In the genomic region with DNA sequence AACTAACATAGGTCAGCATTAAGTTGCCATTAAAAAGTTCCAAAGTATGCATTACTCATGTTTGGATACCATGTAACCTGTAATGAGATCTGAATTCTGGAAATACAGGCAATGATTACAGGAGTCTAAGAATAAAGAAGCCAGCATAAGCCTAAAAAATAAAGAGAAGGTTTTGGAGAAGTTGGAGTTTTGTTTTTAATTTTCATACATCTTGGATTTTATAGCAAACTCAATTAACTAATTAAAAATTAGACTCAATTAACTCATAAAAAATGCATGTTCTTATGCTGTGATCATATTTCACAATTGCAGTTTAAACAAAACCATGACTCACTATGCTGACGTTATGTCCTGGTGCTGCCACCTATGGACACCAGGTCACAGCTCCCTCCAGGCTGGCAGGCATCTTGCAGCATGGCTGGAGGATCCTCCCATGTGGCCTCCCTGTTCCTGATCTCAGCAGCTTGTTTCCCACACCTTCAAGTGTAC, we compare ENCODE assay signal across 8 cellular contexts.
DNase-seq lines count a peak whose midpoint lies in the region; ATAC-seq and TF ChIP-seq lines count a peak whose summit lies in the region.

No MANE protein-coding gene starts in this region.

- H3K27me3 ChIP-seq in cardiac muscle cell (no peaks in the 10 kb centered on the region), spleen (replicated peaks in 1 of 7) (no peaks in the 10 kb centered on the region)

- ATAC-seq in stimulated activated naive CD8-positive, alpha-beta T cell treated with anti-CD3 and anti-CD28 coated beads, Interleukin-15, Interleukin-2, amounts not matched to agents 100 U/mL and 50 U/mL, for 24 hours, result peak; percentile 69
- no peak for ATAC-seq in HG02571 (IDR thresholded peaks at IDR 0.05; ENCODE audit: unreplicated experiment)

- TF ChIP-seq CTCF in cardiac muscle cell (IDR thresholded peaks at IDR 0.05; ENCODE audit: low read depth, low read length) (peak; percentile 39), spleen (IDR thresholded peaks at IDR 0.05 in 8 of 11, conservative IDR thresholded peaks at IDR 0.05 in 3 of 11) (peak in 3 of 11 experiments; percentile 20 to 23 (median 23))

- 0 to 10% (median 6%) methylated on average over 1 of the region's 1 CpG for WGBS in spleen, 5 donors

- no peak overlapping the region for H3K27ac ChIP-seq in cardiac muscle cell
- no peak overlapping the region for H3K27ac ChIP-seq in spleen

- H3K36me3 ChIP-seq in cardiac muscle cell (no peaks in the 10 kb centered on the region), spleen (no peaks in the 10 kb centered on the region)

- peaks cover 16% of the 10 kb centered on the region for H3K4me1 ChIP-seq in cardiac muscle cell (ENCODE audit: low read depth)
- peaks cover 0 to 10% (median 0%) of the 10 kb centered on the region in 6 donors for H3K4me1 ChIP-seq in spleen

- intact Hi-C loops in spleen (cut with DNase I; ENCODE audit: low total_unique reads), result no loop called here

- no peaks in the 10 kb centered on the region for H3K9me3 ChIP-seq in cardiac muscle cell (ENCODE audit: low read depth)
- no peaks in the 10 kb centered on the region for H3K9me3 ChIP-seq in spleen

- DNase-seq in activated CD4-positive, alpha-beta T cell treated with anti-CD3 and anti-CD28 coated beads for 48 hours, result peak; percentile 31
- no peak for DNase-seq in activated CD4-positive, alpha-beta T cell treated with anti-CD3 and anti-CD28 coated beads for 1 hour
- DNase-seq in Kasumi-1 (lab: John Stamatoyannopoulos, UW) (peak; percentile 60 to 69), SW480 (ENCODE audit: low spot score) (peak; percentile 68), cardiac muscle cell (ENCODE audit: low read depth in 1 of 2, low spot score in 1 of 2) (peak; percentile 63 to 65), spleen (no peak)
- DNase-seq in stimulated activated naive CD8-positive, alpha-beta T cell treated with anti-CD3 and anti-CD28 coated beads, Interleukin-15, Interleukin-2, amounts not matched to agents 100 U/mL and 50 U/mL, for 24 hours, result peak; percentile 23

- no peak for TF ChIP-seq POLR2A in spleen (IDR thresholded peaks at IDR 0.05)

- H3K4me3 ChIP-seq in cardiac muscle cell (no peak overlapping the region), spleen (no peak overlapping the region)

Comparison
In these comparisons a context has a peak if more than half of its experiments do, and no peak if none do; other contexts are left out.
1. DNase-seq: peak in activated CD4-positive, alpha-beta T cell treated with anti-CD3 and anti-CD28 coated beads for 48 hours (single experiment), Kasumi-1 (2 of 2), SW480 (single experiment), cardiac muscle cell (2 of 2) and stimulated activated naive CD8-positive, alpha-beta T cell treated with anti-CD3 and anti-CD28 coated beads, Interleukin-15, Interleukin-2, amounts not matched to agents 100 U/mL and 50 U/mL, for 24 hours (single experiment); none in activated CD4-positive, alpha-beta T cell treated with anti-CD3 and anti-CD28 coated beads for 1 hour (single experiment) and spleen (single experiment).